11 cellular contexts compared by ENCODE assay signal in the genomic region with DNA sequence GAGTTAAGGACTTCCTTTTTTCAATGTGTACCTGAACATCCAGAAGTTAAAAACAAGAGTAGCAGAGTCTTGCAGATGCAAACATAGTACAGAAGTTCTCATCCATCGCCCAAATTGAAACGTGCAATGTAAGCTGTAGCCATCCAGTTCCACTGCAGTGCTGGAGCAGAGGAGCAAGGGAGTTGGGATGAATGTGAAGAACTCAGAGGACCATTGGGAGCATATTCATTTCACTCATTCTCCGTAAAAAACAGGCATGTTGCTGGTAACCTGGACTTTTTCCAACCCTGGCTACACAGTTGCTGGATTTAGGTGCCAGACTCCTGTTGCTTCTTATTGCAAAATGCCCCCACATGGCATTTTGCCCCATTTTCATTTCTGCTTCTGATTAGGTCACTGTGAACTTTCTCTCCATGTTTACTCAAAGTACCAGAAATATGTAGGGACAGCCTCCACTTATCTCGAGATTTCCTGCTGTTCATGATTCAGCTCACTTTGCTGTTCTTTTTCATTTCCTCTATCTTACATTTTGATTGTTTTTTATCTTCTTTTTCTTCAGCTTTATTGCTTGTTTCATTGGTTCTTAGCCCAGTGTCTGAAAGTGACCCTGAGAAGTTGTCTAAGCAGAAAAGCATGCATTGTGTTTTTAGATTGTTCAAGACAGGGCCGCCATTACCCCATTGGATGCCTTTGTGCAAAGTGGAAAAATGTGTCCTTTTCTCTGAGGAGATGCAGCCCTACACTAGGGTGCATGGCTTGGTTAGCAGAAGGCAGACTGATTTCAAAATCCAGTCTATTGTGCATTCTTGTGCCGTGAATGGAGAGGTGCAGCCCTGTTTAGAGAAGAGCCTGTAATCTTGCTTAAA.
DNase-seq lines count a peak whose midpoint lies in the region; ATAC-seq, FAIRE-seq and TF ChIP-seq lines count a peak whose summit lies in the region.
"Had no signal": no experiment of that assay in that cellular context is flagged by ENCODE, and none has a peak within 500 bp of the region (broad histone marks: within the 10 kb centered on the region; RNA-seq: fewer than 3 reads in every experiment).

No MANE protein-coding gene starts in this region.

- no peak for ATAC-seq in activated B cell treated with CpG ODN at 0.5 μM for 24 hours (ENCODE audit: low read depth)

- H3K4me1 ChIP-seq in kidney (ENCODE audit: control insufficient read depth in 1 of 2, insufficient read depth in 1 of 2, low read depth in 1 of 2, low read length in 2 of 2): no peaks in the 10 kb centered on the region

- H3K36me3 ChIP-seq in kidney (ENCODE audit: control insufficient read depth in 1 of 2, insufficient read depth in 2 of 2, low read length in 2 of 2): no peaks in the 10 kb centered on the region
- H3K36me3 ChIP-seq: SJSA1 had no signal

- H3K27ac Mint-ChIP-seq in Calu3 (ENCODE audit: unreplicated experiment) (peak overlapping the region; percentile 34), activated B cell treated with CpG ODN at 0.5 μM for 24 hours (peak overlapping the region; percentile 35)

- H3K27me3 Mint-ChIP-seq in Calu3 (ENCODE audit: unreplicated experiment): no peaks in the 10 kb centered on the region
- no peaks in the 10 kb centered on the region for H3K27me3 Mint-ChIP-seq in activated B cell treated with CpG ODN at 0.5 μM for 24 hours

- H3K9me3 ChIP-seq in kidney (ENCODE audit: control insufficient read depth in 1 of 2, low read length in 2 of 2): no peaks in the 10 kb centered on the region
- H3K9me3 ChIP-seq: SJSA1 had no signal

- H3K4me3 Mint-ChIP-seq in Calu3 (ENCODE audit: low read depth, unreplicated experiment) (no peak overlapping the region), activated B cell treated with CpG ODN at 0.5 μM for 24 hours (no peak overlapping the region)

- no TSS peak for BruUV-seq in Calu3 (replicated peaks; lab: Mats Ljungman, UMichigan)

- H3K9ac ChIP-seq in kidney (ENCODE audit: low read length in 2 of 2): no peak overlapping the region

- POLR2A ChIA-PET in AG04449 (lab: Yijun Ruan, JAX) (no interaction called here), activated B cell treated with CpG ODN at 0.5 μM for 24 hours (lab: Charles Lee) (interaction anchor here (1.1 to 1.6 kb wide), 2 partner anchors 18 to 109 kb away, joined by 3 to 5 read pairs; a partner anchor contains a TSS)

- no peak overlapping the region for H3K27ac ChIP-seq in kidney (ENCODE audit: low read depth in 2 of 2, low read length in 2 of 2)
- H3K27ac ChIP-seq: SJSA1 had no signal

- peaks cover 82% of the 10 kb centered on the region for H3K4me1 Mint-ChIP-seq in Calu3 (ENCODE audit: low read depth, unreplicated experiment)
- H3K4me1 Mint-ChIP-seq in activated B cell treated with CpG ODN at 0.5 μM for 24 hours: peaks cover 62% of the 10 kb centered on the region

- DNase-seq in AG04449 (ENCODE audit: low read depth, low spot score) (peak; percentile 59), Calu3 (no peak), activated B cell treated with CpG ODN at 0.5 μM for 24 hours (no peak), iris pigment epithelial cell (ENCODE audit: low read depth) (peak; percentile 84), NCI-H345 treated with DMSO at 0.1 percent for 48 hours (lab: John Stamatoyannopoulos, UW; ENCODE audit: unreplicated experiment) (no peak), NCI-H146 (lab: John Stamatoyannopoulos, UW) (no peak), kidney (no peak), NCI-H526 treated with DMSO at 0.1 percent for 48 hours (lab: John Stamatoyannopoulos, UW) (no peak)
- DNase-seq: GDM1, Kasumi-1 had no signal

- TF ChIP-seq CTCF in AG04449 (IDR thresholded peaks at IDR 0.05; ENCODE audit: insufficient read depth, low read length, missing control alignments) (no peak), Calu3 (IDR thresholded peaks at IDR 0.05; ENCODE audit: unreplicated experiment) (no peak), activated B cell treated with CpG ODN at 0.5 μM for 24 hours (IDR thresholded peaks at IDR 0.05) (no peak), kidney (IDR thresholded peaks at IDR 0.05; ENCODE audit: borderline replicate concordance, extremely low read depth, insufficient read depth) (no peak)

- intact Hi-C loops in Calu3 (cut with micrococcal nuclease; ENCODE audit: unreplicated experiment) (loop anchor here (10.0 kb wide), 1 partner anchor 206 kb away; no protein-coding TSS in a partner anchor), activated B cell treated with CpG ODN at 0.5 μM for 24 hours (cut with micrococcal nuclease) (no loop called here), kidney (cut with DNase I) (no loop called here)

- H3K9me3 Mint-ChIP-seq in Calu3 (ENCODE audit: low read depth, unreplicated experiment): peaks cover 3% of the 10 kb centered on the region
- H3K9me3 Mint-ChIP-seq in activated B cell treated with CpG ODN at 0.5 μM for 24 hours: no peaks in the 10 kb centered on the region

- peaks cover 12% of the 10 kb centered on the region for H3K36me3 Mint-ChIP-seq in Calu3 (ENCODE audit: insufficient read depth, unreplicated experiment)
- H3K36me3 Mint-ChIP-seq in activated B cell treated with CpG ODN at 0.5 μM for 24 hours (ENCODE audit: low read depth): peaks cover 15% of the 10 kb centered on the region

- FAIRE-seq in kidney (lab: Jason Lieb, UNC): no peak

- H3K4me3 ChIP-seq in AG04449 (ENCODE audit: low read depth, low read length): no peak overlapping the region
- no peak overlapping the region for H3K4me3 ChIP-seq in kidney (ENCODE audit: low read length in 2 of 2)
- H3K4me3 ChIP-seq: SJSA1 had no signal

- CTCF ChIA-PET in AG04449 (lab: Yijun Ruan, JAX): no interaction called here
- CTCF ChIA-PET in Calu3 (lab: Charles Lee): interaction anchor here (2.4 kb wide), 1 partner anchor 109 kb away, joined by 6 read pairs; a partner anchor contains a TSS
- CTCF ChIA-PET in activated B cell treated with CpG ODN at 0.5 μM for 24 hours (lab: Charles Lee): interaction anchor here (1.9 kb wide), 1 partner anchor 209 kb away, joined by 3 read pairs; no protein-coding TSS in a partner anchor

Comparison
In these comparisons a context has a peak if more than half of its experiments do, and no peak if none do; other contexts are left out.
1. DNase-seq: peak in AG04449 (single experiment) and iris pigment epithelial cell (single experiment); none in Calu3 (single experiment), activated B cell treated with CpG ODN at 0.5 μM for 24 hours (single experiment), NCI-H345 treated with DMSO at 0.1 percent for 48 hours (single experiment), NCI-H146 (single experiment), kidney (single experiment) and NCI-H526 treated with DMSO at 0.1 percent for 48 hours (single experiment).